14 cellular contexts compared by ENCODE assay signal in genomic region chr4:793109-793861, GRCh38. TPM values are rescaled to one million over a fixed set of nuclear protein-coding genes. Genes with fewer than 3 reads are reported as not detected.
A peak's percentile ranks its signal among the peaks of the same experiment; 100 is the strongest.
DNase-seq lines count a peak whose midpoint lies in the region; ATAC-seq and TF ChIP-seq lines count a peak whose summit lies in the region.
"Had no signal": no experiment of that assay in that cellular context is flagged by ENCODE, and none has a peak within 500 bp of the region (broad histone marks: within the 10 kb centered on the region; RNA-seq: fewer than 3 reads in every experiment).

No MANE protein-coding gene starts in this region.

- peaks cover 44% of the 10 kb centered on the region for H3K4me1 ChIP-seq in CD4-positive, alpha-beta memory T cell (ENCODE audit: insufficient read depth, low read length)

- CTCF ChIA-PET in CD4-positive, alpha-beta memory T cell (lab: Charles Lee; ENCODE audit: partially characterized antibody): interaction anchor here (0.8 kb wide), 1 partner anchor 9 kb away, joined by 3 read pairs; no protein-coding TSS in a partner anchor
- CTCF ChIA-PET in T-cell (lab: Charles Lee): interaction anchor here in 1 of 2 donors (0.8 kb wide), 1 partner anchor 10 kb away, joined by 3 read pairs; no protein-coding TSS in a partner anchor

- H3K4me3 ChIP-seq in CD4-positive, alpha-beta memory T cell (ENCODE audit: low read length in 2 of 2): peak overlapping the region; percentile 39 to 49
- H3K4me3 ChIP-seq: body of pancreas had no signal

- no peaks in the 10 kb centered on the region for H3K9me3 ChIP-seq in CD4-positive, alpha-beta memory T cell (ENCODE audit: control insufficient read depth in 1 of 2, low read length in 2 of 2)
- H3K9me3 ChIP-seq: body of pancreas, suprapubic skin had no signal

- peaks cover 0 to 2% (median 0%) of the 10 kb centered on the region in 8 donors for H3K9me3 Mint-ChIP-seq in CD4-positive, alpha-beta memory T cell
- H3K9me3 Mint-ChIP-seq in T-cell (no peaks in the 10 kb centered on the region), type B pancreatic cell (no peaks in the 10 kb centered on the region)

- H3K27ac ChIP-seq in CD4-positive, alpha-beta memory T cell (ENCODE audit: low read depth, low read length): no peak overlapping the region
- H3K27ac ChIP-seq: body of pancreas, HL-60, suprapubic skin had no signal

- peaks cover 7 to 42% (median 16%) of the 10 kb centered on the region in 4 donors for H3K4me1 Mint-ChIP-seq in CD4-positive, alpha-beta memory T cell
- H3K4me1 Mint-ChIP-seq in T-cell (peaks cover 21 to 24% (median 24%) of the 10 kb centered on the region in 3 donors), type B pancreatic cell (ENCODE audit: unreplicated experiment) (peaks cover 5% of the 10 kb centered on the region)

- intact Hi-C loops in CD4-positive, alpha-beta memory T cell (cut with micrococcal nuclease): no loop called here

- TF ChIP-seq CTCF in type B pancreatic cell (conservative IDR thresholded peaks at IDR 0.05): no peak

- H3K27ac Mint-ChIP-seq in CD4-positive, alpha-beta memory T cell: peak overlapping the region in 6 of 7 donors; percentile 61 to 89 (median 79)
- no peak overlapping the region for H3K27ac Mint-ChIP-seq in T-cell
- H3K27ac Mint-ChIP-seq in type B pancreatic cell: no peak overlapping the region

- no peaks in the 10 kb centered on the region for H3K36me3 Mint-ChIP-seq in CD4-positive, alpha-beta memory T cell
- no peaks in the 10 kb centered on the region for H3K36me3 Mint-ChIP-seq in T-cell
- no peaks in the 10 kb centered on the region for H3K36me3 Mint-ChIP-seq in type B pancreatic cell

- H3K27me3 ChIP-seq in CD4-positive, alpha-beta memory T cell (ENCODE audit: insufficient read depth, low read length): peaks cover 14% of the 10 kb centered on the region

- no peak for DNase-seq in CD4-positive, alpha-beta memory T cell
- DNase-seq in T-cell (no peak), islet precursor cell (peak; percentile 71), MV-4-11 (lab: John Stamatoyannopoulos, UW) (no peak), EL (no peak), type B pancreatic cell (ENCODE audit: extremely low spot score, unreplicated experiment) (no peak)
- DNase-seq: body of pancreas; DMS79; NCI-H1048; stimulated activated CD4-positive, alpha-beta T cell treated with anti-CD3 and anti-CD28 coated beads, Interleukin-4, amount 100 ng/mL, for 4 hours had no signal

- no peaks in the 10 kb centered on the region for H3K36me3 ChIP-seq in CD4-positive, alpha-beta memory T cell (ENCODE audit: insufficient read depth, low read length)
- H3K36me3 ChIP-seq: suprapubic skin had no signal

- peak overlapping the region; percentile 75 to 87 (median 80) for H3K4me3 Mint-ChIP-seq in CD4-positive, alpha-beta memory T cell
- H3K4me3 Mint-ChIP-seq in T-cell (peak overlapping the region; percentile 40 to 79 (median 69)), type B pancreatic cell (no peak overlapping the region)

- POLR2A ChIA-PET in CD4-positive, alpha-beta memory T cell (lab: Charles Lee; ENCODE audit: partially characterized antibody): interaction anchor here (3.9 kb wide), 1 partner anchor 12 kb away, joined by 22 read pairs; no protein-coding TSS in a partner anchor
- POLR2A ChIA-PET in T-cell (lab: Charles Lee): no interaction called here

- ATAC-seq in GM21447 (IDR thresholded peaks at IDR 0.05; ENCODE audit: unreplicated experiment) (peak; percentile 14), T-cell (replicated peaks in 1 of 4) (peak in 1 of 4 experiments; percentile 4), GM21515 (IDR thresholded peaks at IDR 0.05; ENCODE audit: unreplicated experiment) (no peak)
- ATAC-seq: body of pancreas had no signal

- H3K27me3 Mint-ChIP-seq in CD4-positive, alpha-beta memory T cell: peaks cover 16 to 27% of the 10 kb centered on the region in 2 donors
- peaks cover 22 to 40% of the 10 kb centered on the region in 2 donors for H3K27me3 Mint-ChIP-seq in T-cell
- peaks cover 44% of the 10 kb centered on the region for H3K27me3 Mint-ChIP-seq in type B pancreatic cell

RNA-seq across cellular contexts. Expression of gene CPLX1, which starts 32.6 kb away (rescaled TPM):
- 1 to 10 TPM in 1 of 2 experiments, under 1 TPM in 1; 0.64 to 1.5 TPM for total RNA-seq in CD4-positive, alpha-beta memory T cell
- under 1 TPM in 1 of 2 donors, not detected in 1; 0.26 TPM for polyA plus RNA-seq in CD4-positive, alpha-beta memory T cell
- total RNA-seq in T-cell: 1 to 10 TPM in 3 of 5 donors, under 1 TPM in 2; 0.73 to 2.6 (median 1.2) TPM
- total RNA-seq in type B pancreatic cell (ENCODE audit: low replicate concordance): 3.7 and 5.6 TPM in 2 replicates

Comparison
In these comparisons a context has a peak if more than half of its experiments do, and no peak if none do; other contexts are left out.
1. H3K27ac Mint-ChIP-seq: peak in CD4-positive, alpha-beta memory T cell (6 of 7); none in T-cell (0 of 2) and type B pancreatic cell (single experiment).